In the genomic region with DNA sequence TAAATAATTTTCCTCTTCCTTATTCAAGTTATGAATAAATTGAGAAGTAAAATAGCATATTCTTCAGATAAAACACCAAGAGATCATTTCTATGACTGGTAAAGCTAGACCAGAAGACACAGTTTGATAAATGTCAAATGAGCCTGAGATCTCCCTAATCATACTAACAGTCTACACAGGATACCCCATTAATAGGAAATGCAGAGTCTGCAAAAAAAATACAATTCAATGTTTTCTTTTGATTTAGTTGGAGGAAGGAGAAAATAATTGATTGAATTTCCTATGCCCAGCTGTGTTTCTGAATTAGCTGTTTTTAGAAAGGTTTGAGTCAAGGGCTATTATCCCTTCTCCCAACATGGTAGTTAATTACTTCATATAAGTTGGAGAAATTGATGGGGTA, we compare ENCODE assay signal across 28 cellular contexts.
"Had no signal": no experiment of that assay in that cellular context is flagged by ENCODE, and none has a peak within 500 bp of the region (broad histone marks: within the 10 kb centered on the region; RNA-seq: fewer than 3 reads in every experiment).

No MANE protein-coding gene starts in this region.

- ATAC-seq: effector memory CD8-positive, alpha-beta T cell; esophagus mucosa; foreskin keratinocyte; gastrocnemius medialis; gastroesophageal sphincter; heart left ventricle; heart right ventricle had no signal

- H2AFZ ChIP-seq: hepatocyte had no signal

- H3K4me1 ChIP-seq: colonic mucosa, esophagus muscularis mucosa, esophagus squamous epithelium, foreskin keratinocyte, gastrocnemius medialis, gastroesophageal sphincter, heart left ventricle, heart right ventricle had no signal

- DNase-seq: colonic mucosa; cortex of kidney; dermis blood vessel endothelial cell; dorsolateral prefrontal cortex; effector CD4-positive, alpha-beta T cell; effector CD8-positive, alpha-beta T cell; effector memory CD4-positive, alpha-beta T cell; effector memory CD8-positive, alpha-beta T cell; endodermal cell; erythroblast; esophagus squamous epithelium; foreskin fibroblast; foreskin keratinocyte; foreskin melanocyte; gastrocnemius medialis; glutamatergic neuron; head of caudate nucleus; heart left ventricle; heart right ventricle had no signal

- H3K4me3 ChIP-seq: colonic mucosa, coronary artery, dorsolateral prefrontal cortex, esophagus muscularis mucosa, esophagus squamous epithelium, gastrocnemius medialis, gastroesophageal sphincter, heart left ventricle, heart right ventricle, hepatocyte had no signal

- H3K79me2 ChIP-seq: hepatocyte had no signal

- H3K4me2 ChIP-seq: hepatocyte had no signal

- FAIRE-seq: endometrium, endothelial cell of umbilical vein, frontal cortex had no signal

- H3K36me3 ChIP-seq: colonic mucosa, esophagus muscularis mucosa, esophagus squamous epithelium, gastrocnemius medialis, gastroesophageal sphincter, heart left ventricle, heart right ventricle had no signal

- H3K27me3 ChIP-seq: colonic mucosa, dorsolateral prefrontal cortex, esophagus muscularis mucosa, esophagus squamous epithelium, foreskin keratinocyte, gastrocnemius medialis, gastroesophageal sphincter, heart left ventricle, heart right ventricle, hepatocyte had no signal

- H3K9me3 ChIP-seq: colonic mucosa, esophagus muscularis mucosa, esophagus squamous epithelium, gastrocnemius medialis, gastroesophageal sphincter, heart left ventricle, heart right ventricle had no signal

- H3K27ac ChIP-seq: colonic mucosa, coronary artery, dorsolateral prefrontal cortex, epithelial cell of prostate, esophagus muscularis mucosa, esophagus squamous epithelium, foreskin keratinocyte, gastrocnemius medialis, gastroesophageal sphincter, heart left ventricle, heart right ventricle, hepatocyte had no signal
